8 cellular contexts compared by ENCODE assay signal in the genomic region with DNA sequence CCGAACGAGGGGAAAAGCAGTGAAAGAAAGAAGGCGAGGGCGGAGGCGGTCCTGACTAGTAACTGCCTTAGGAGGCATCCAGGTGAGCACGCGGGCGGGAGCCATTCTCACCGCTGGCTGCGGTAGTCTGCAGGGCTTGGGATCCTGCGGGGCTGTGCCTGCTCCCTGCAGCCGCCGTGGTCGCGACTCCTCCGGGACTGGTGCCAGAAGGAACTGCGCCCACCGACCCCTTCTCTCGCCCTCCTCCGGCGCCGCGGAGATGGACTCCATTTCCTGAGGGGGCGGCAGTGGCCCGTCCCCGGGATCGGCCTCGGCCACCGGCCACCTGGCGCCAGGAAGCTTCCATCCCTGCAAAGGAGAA. TPM values are rescaled to one million over a fixed set of nuclear protein-coding genes. Genes with fewer than 3 reads are reported as not detected.
DNase-seq lines count a peak whose midpoint lies in the region; ATAC-seq and TF ChIP-seq lines count a peak whose summit lies in the region.

No MANE protein-coding gene starts in this region.

- peaks cover 42% of the 10 kb centered on the region for H3K79me2 ChIP-seq in ACC112 (ENCODE audit: control insufficient read depth, insufficient read depth, low read length, unreplicated experiment)

- TF ChIP-seq CTCF in RWPE2 (IDR thresholded peaks at IDR 0.05; ENCODE audit: poor library complexity, severe bottlenecking) (no peak), sigmoid colon (IDR thresholded peaks at IDR 0.05) (no peak)

- peak overlapping the region; percentile 82 for H3K27ac Mint-ChIP-seq in activated naive CD8-positive, alpha-beta T cell treated with anti-CD3 and anti-CD28 coated beads, Interleukin-2, amount 10 ng/mL, durations not matched to agents 7 days and 5 days

- TF ChIP-seq POLR2A in sigmoid colon (IDR thresholded peaks at IDR 0.05), result no peak

- no peak for TF ChIP-seq EP300 in sigmoid colon (IDR thresholded peaks at IDR 0.05)

- H3K4me1 ChIP-seq in ACC112 (ENCODE audit: control insufficient read depth, insufficient read depth, low read length, unreplicated experiment) (peaks cover 25% of the 10 kb centered on the region), RWPE2 (ENCODE audit: insufficient read depth, poor library complexity, severe bottlenecking) (peaks cover 20% of the 10 kb centered on the region), right cardiac atrium (ENCODE audit: control insufficient read depth, insufficient read depth, low read length) (peaks cover 3% of the 10 kb centered on the region), sigmoid colon (peaks cover 0 to 28% (median 13%) of the 10 kb centered on the region in 4 donors)

- 0% methylated on average over 30 of the region's 30 CpGs for WGBS in right cardiac atrium
- WGBS in sigmoid colon, 2 donors, result 0% methylated on average over 30 of the region's 30 CpGs

- ATAC-seq in GM18868 (IDR thresholded peaks at IDR 0.05; ENCODE audit: unreplicated experiment) (peak; percentile 20), HG03066 (IDR thresholded peaks at IDR 0.05; ENCODE audit: low read depth, unreplicated experiment) (peak; percentile 26), RWPE2 (ENCODE audit: low read depth) (peak; percentile 57), right cardiac atrium (peak; percentile 57 to 58)
- peak; percentile 7 for ATAC-seq in activated naive CD8-positive, alpha-beta T cell treated with anti-CD3 and anti-CD28 coated beads, Interleukin-2, amount 10 ng/mL, durations not matched to agents 7 days and 5 days (ENCODE audit: low read depth)

- H3K4me3 ChIP-seq in ACC112 (ENCODE audit: low read depth, low read length), result peak overlapping the region; percentile 90
- H3K4me3 ChIP-seq in RWPE2 (ENCODE audit: severe bottlenecking), result peak overlapping the region; percentile 68
- peak overlapping the region; percentile 69 for H3K4me3 ChIP-seq in right cardiac atrium (ENCODE audit: low read length)
- peak overlapping the region; percentile 75 to 87 (median 82) for H3K4me3 ChIP-seq in sigmoid colon

- H3K36me3 ChIP-seq in ACC112 (ENCODE audit: insufficient read depth, low read length) (peaks cover 19% of the 10 kb centered on the region), RWPE2 (ENCODE audit: low read depth) (peaks cover 34% of the 10 kb centered on the region), sigmoid colon (peaks cover 0 to 20% (median 2%) of the 10 kb centered on the region in 4 donors)

- H3K27ac ChIP-seq in ACC112 (ENCODE audit: low read depth, low read length) (no peak overlapping the region; the same call in 1 of the 2 replicates), RWPE2 (ENCODE audit: poor library complexity, severe bottlenecking) (peak overlapping the region; percentile 63), right cardiac atrium (ENCODE audit: low read length) (peak overlapping the region; percentile 75), sigmoid colon (peak overlapping the region; percentile 75 to 83 (median 80))

- H3K36me3 Mint-ChIP-seq in activated naive CD8-positive, alpha-beta T cell treated with anti-CD3 and anti-CD28 coated beads, Interleukin-2, amount 10 ng/mL, durations not matched to agents 7 days and 5 days, result peaks cover 9% of the 10 kb centered on the region

- H3K9me3 ChIP-seq in RWPE2 (ENCODE audit: severe bottlenecking), result no peaks in the 10 kb centered on the region
- no peaks in the 10 kb centered on the region for H3K9me3 ChIP-seq in right cardiac atrium (ENCODE audit: control insufficient read depth, low read length)
- H3K9me3 ChIP-seq in sigmoid colon, result no peaks in the 10 kb centered on the region

- intact Hi-C loops in right cardiac atrium (cut with DNase I) (no loop called here), sigmoid colon (cut with DNase I) (loop anchor here (2.0 to 10.0 kb wide), 4 partner anchors 361 to 918 kb away; a partner anchor contains a TSS)

- peak overlapping the region; percentile 92 for H2AFZ ChIP-seq in ACC112 (ENCODE audit: low read length, unreplicated experiment)

- peaks cover 16% of the 10 kb centered on the region for H3K4me1 Mint-ChIP-seq in activated naive CD8-positive, alpha-beta T cell treated with anti-CD3 and anti-CD28 coated beads, Interleukin-2, amount 10 ng/mL, durations not matched to agents 7 days and 5 days

- no peaks in the 10 kb centered on the region for H3K27me3 ChIP-seq in ACC112 (ENCODE audit: insufficient read depth, low read length)
- H3K27me3 ChIP-seq in RWPE2 (ENCODE audit: insufficient read depth, poor library complexity, severe bottlenecking), result no peaks in the 10 kb centered on the region
- H3K27me3 ChIP-seq in right cardiac atrium (ENCODE audit: control insufficient read depth, insufficient read depth), result no peaks in the 10 kb centered on the region
- H3K27me3 ChIP-seq in sigmoid colon, result no peaks in the 10 kb centered on the region

- H3K4me3 Mint-ChIP-seq in activated naive CD8-positive, alpha-beta T cell treated with anti-CD3 and anti-CD28 coated beads, Interleukin-2, amount 10 ng/mL, durations not matched to agents 7 days and 5 days, result peak overlapping the region; percentile 92

- peaks cover 1% of the 10 kb centered on the region for H3K9me3 Mint-ChIP-seq in activated naive CD8-positive, alpha-beta T cell treated with anti-CD3 and anti-CD28 coated beads, Interleukin-2, amount 10 ng/mL, durations not matched to agents 7 days and 5 days

- no peaks in the 10 kb centered on the region for H3K27me3 Mint-ChIP-seq in activated naive CD8-positive, alpha-beta T cell treated with anti-CD3 and anti-CD28 coated beads, Interleukin-2, amount 10 ng/mL, durations not matched to agents 7 days and 5 days

- POLR2A ChIA-PET in activated naive CD8-positive, alpha-beta T cell treated with anti-CD3 and anti-CD28 coated beads, Interleukin-2, amount 10 ng/mL, durations not matched to agents 7 days and 5 days (lab: Charles Lee), result interaction anchor here (0.5 to 0.7 kb wide), 2 partner anchors 14 to 853 kb away, joined by 3 to 4 read pairs; no protein-coding TSS in a partner anchor

- DNase-seq in RWPE2 (ENCODE audit: low spot score), result no peak
- peak; percentile 60 for DNase-seq in activated naive CD8-positive, alpha-beta T cell treated with anti-CD3 and anti-CD28 coated beads, Interleukin-2, amount 10 ng/mL, durations not matched to agents 7 days and 5 days
- DNase-seq in right cardiac atrium, result peak in 2 of 3 donors; percentile 43 to 83
- DNase-seq in sigmoid colon, result peak; percentile 69
- DNase-seq in SIG-M5 treated with dmso at 0.1 percent for 504 hours (lab: John Stamatoyannopoulos, UW; ENCODE audit: unreplicated experiment), result no peak

RNA-seq across cellular contexts. Expression of a gene that starts 0.5 kb away (rescaled TPM):
- total RNA-seq in activated naive CD8-positive, alpha-beta T cell treated with anti-CD3 and anti-CD28 coated beads, Interleukin-2, amount 10 ng/mL, durations not matched to agents 7 days and 5 days, result 10 to 100 TPM; 10.3 TPM
- total RNA-seq in right cardiac atrium (1 to 10 TPM; 6.2 to 8.8 (median 6.9) TPM), sigmoid colon (10 to 100 TPM in 3 of 4 donors, 1 to 10 TPM in 1; 8.0 to 20.5 (median 15.8) TPM)
- polyA plus RNA-seq in right cardiac atrium (3.1 TPM), sigmoid colon (1 to 10 TPM; 1.8 to 4.8 (median 3.7) TPM)

Comparison
In these comparisons a context has a peak if more than half of its experiments do, and no peak if none do; other contexts are left out.
1. ATAC-seq: peak in every context shown above with its lines; median percentile 58 in right cardiac atrium; 57 in RWPE2; 26 in HG03066; 20 in GM18868; 7 in activated naive CD8-positive, alpha-beta T cell treated with anti-CD3 and anti-CD28 coated beads, Interleukin-2, amount 10 ng/mL, durations not matched to agents 7 days and 5 days.
2. DNase-seq: peak in activated naive CD8-positive, alpha-beta T cell treated with anti-CD3 and anti-CD28 coated beads, Interleukin-2, amount 10 ng/mL, durations not matched to agents 7 days and 5 days (single experiment), right cardiac atrium (2 of 3) and sigmoid colon (single experiment); none in RWPE2 (single experiment) and SIG-M5 treated with dmso at 0.1 percent for 504 hours (single experiment).
3. Peak in every context shown above with its lines, with median percentiles within 50 percentile points of each other: H3K4me3 ChIP-seq.